In the genomic region with DNA sequence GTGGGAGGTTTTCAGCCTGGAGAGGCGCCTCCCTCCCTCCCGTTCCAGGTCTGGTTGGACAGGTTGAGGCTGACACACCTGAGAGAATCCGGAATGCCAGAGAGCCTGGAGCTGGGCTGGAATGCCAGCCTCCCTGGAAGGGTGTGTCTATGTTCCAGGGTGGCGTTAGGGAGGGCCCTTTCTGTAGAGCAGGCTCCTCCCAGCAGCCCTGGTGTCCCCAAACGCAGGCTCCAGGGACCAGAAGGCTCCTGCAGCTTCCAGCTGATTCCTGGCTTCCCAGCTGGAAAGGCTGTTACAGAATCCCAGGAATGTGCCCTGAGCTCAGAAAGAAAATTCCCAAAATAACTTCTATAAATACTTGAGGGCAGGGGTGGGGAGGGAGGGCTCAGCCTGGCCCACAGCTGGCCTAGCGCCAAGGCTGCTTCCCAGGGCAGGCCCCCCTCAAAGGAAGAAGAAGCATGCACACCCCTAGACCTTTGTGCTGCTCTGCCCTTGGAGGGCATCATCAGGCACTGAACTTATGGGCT, we compare ENCODE assay signal across 8 cellular contexts.
A peak's percentile ranks its signal among the peaks of the same experiment; 100 is the strongest.
DNase-seq lines count a peak whose midpoint lies in the region; ATAC-seq and TF ChIP-seq lines count a peak whose summit lies in the region.

No MANE protein-coding gene starts in this region.

- ATAC-seq in naive B cell (ENCODE audit: low read depth in 2 of 2) (no peak), HG03108 (IDR thresholded peaks at IDR 0.05; ENCODE audit: unreplicated experiment) (no peak)
- no peak for ATAC-seq in stimulated activated memory B cell treated with anti-CD40 and anti-IgM and Interleukin-4, amounts not matched to agents 10 μg/mL and 1 μg/mL and 100 μg/mL, for 72 hours
- no peak for ATAC-seq in activated CD4-positive, CD25-positive, alpha-beta regulatory T cell treated with anti-CD3 and anti-CD28 coated beads, Interleukin-2, amount 50 U/mL, for 24 hours

- H3K4me3 Mint-ChIP-seq in naive B cell: no peak overlapping the region
- no peak overlapping the region for H3K4me3 Mint-ChIP-seq in stimulated activated memory B cell treated with anti-CD40 and anti-IgM and Interleukin-4, amounts not matched to agents 10 μg/mL and 1 μg/mL and 100 μg/mL, for 72 hours

- no peak for TF ChIP-seq EP300 in esophagus muscularis mucosa (IDR thresholded peaks at IDR 0.05)

- H3K36me3 Mint-ChIP-seq in naive B cell: peaks cover 4 to 9% of the 10 kb centered on the region in 2 donors
- peaks cover 49% of the 10 kb centered on the region for H3K36me3 Mint-ChIP-seq in stimulated activated memory B cell treated with anti-CD40 and anti-IgM and Interleukin-4, amounts not matched to agents 10 μg/mL and 1 μg/mL and 100 μg/mL, for 72 hours

- H3K4me1 ChIP-seq in esophagus muscularis mucosa: peaks cover 81 to 98% (median 94%) of the 10 kb centered on the region in 4 donors

- no peaks in the 10 kb centered on the region for H3K27me3 ChIP-seq in esophagus muscularis mucosa

- no peaks in the 10 kb centered on the region for H3K9me3 ChIP-seq in esophagus muscularis mucosa

- DNase-seq in AG09319 (ENCODE audit: extremely low read depth, low read depth) (peak; percentile 51), NCI-H510A treated with DMSO at 0.1 percent for 48 hours (lab: John Stamatoyannopoulos, UW) (peak; percentile 25), esophagus muscularis mucosa (ENCODE audit: extremely low spot score) (no peak), naive B cell (no peak), NCI-H748 (lab: John Stamatoyannopoulos, UW; ENCODE audit: unreplicated experiment) (no peak)

- peak overlapping the region in 5 of 6 donors; percentile 57 to 99 (median 87) for H3K27ac Mint-ChIP-seq in naive B cell
- H3K27ac Mint-ChIP-seq in stimulated activated memory B cell treated with anti-CD40 and anti-IgM and Interleukin-4, amounts not matched to agents 10 μg/mL and 1 μg/mL and 100 μg/mL, for 72 hours: no peak overlapping the region

- H3K27me3 Mint-ChIP-seq in naive B cell: no peaks in the 10 kb centered on the region
- no peaks in the 10 kb centered on the region for H3K27me3 Mint-ChIP-seq in stimulated activated memory B cell treated with anti-CD40 and anti-IgM and Interleukin-4, amounts not matched to agents 10 μg/mL and 1 μg/mL and 100 μg/mL, for 72 hours

- no peak overlapping the region for H3K4me3 ChIP-seq in esophagus muscularis mucosa

- H3K4me1 Mint-ChIP-seq in naive B cell: peaks cover 53 to 73% (median 71%) of the 10 kb centered on the region in 3 donors
- H3K4me1 Mint-ChIP-seq in stimulated activated memory B cell treated with anti-CD40 and anti-IgM and Interleukin-4, amounts not matched to agents 10 μg/mL and 1 μg/mL and 100 μg/mL, for 72 hours: peaks cover 69% of the 10 kb centered on the region

- intact Hi-C loops in esophagus muscularis mucosa (cut with DNase I): loop anchor here (10.0 kb wide), 1 partner anchor 155 kb away; a partner anchor contains a TSS

- no peaks in the 10 kb centered on the region for H3K9me3 Mint-ChIP-seq in naive B cell
- no peaks in the 10 kb centered on the region for H3K9me3 Mint-ChIP-seq in stimulated activated memory B cell treated with anti-CD40 and anti-IgM and Interleukin-4, amounts not matched to agents 10 μg/mL and 1 μg/mL and 100 μg/mL, for 72 hours

- no peak for TF ChIP-seq POLR2A in esophagus muscularis mucosa (IDR thresholded peaks at IDR 0.05; ENCODE audit: low read depth)

- peak overlapping the region; percentile 87 to 91 (median 90) for H3K27ac ChIP-seq in esophagus muscularis mucosa (replicated peaks in 1 of 4)

- TF ChIP-seq CTCF in AG09319 (IDR thresholded peaks at IDR 0.05; ENCODE audit: low read depth, low read length) (no peak), esophagus muscularis mucosa (IDR thresholded peaks at IDR 0.05) (no peak)

- H3K36me3 ChIP-seq in esophagus muscularis mucosa: peaks cover 0 to 18% (median 14%) of the 10 kb centered on the region in 4 donors

- 40% methylated on average over 1 of the region's 6 CpGs for WGBS in esophagus muscularis mucosa

Comparison
In these comparisons a context has a peak if more than half of its experiments do, and no peak if none do; other contexts are left out.
1. DNase-seq: peak in AG09319 (single experiment) and NCI-H510A treated with DMSO at 0.1 percent for 48 hours (single experiment); none in esophagus muscularis mucosa (single experiment), naive B cell (single experiment) and NCI-H748 (single experiment).